1 cellular context compared by ENCODE assay signal in genomic region chr1:93846929-93847810, GRCh38.
A peak's percentile ranks its signal among the peaks of the same experiment; 100 is the strongest.
TF ChIP-seq lines count a peak whose summit lies in the region.

No MANE protein-coding gene starts in this region.

TF ChIP-seq in K562, 482 proteins besides CTCF, POLR2A, EP300 and RAD21 (continued from another document and continues in another):
- peak; percentile 90 for TF ChIP-seq ZBTB40 (IDR thresholded peaks at IDR 0.05)
- no peak; the same call in 1 of the 2 replicates for TF ChIP-seq ZBTB40 (CRISPR knock-in tag; IDR thresholded peaks at IDR 0.05)
- TF ChIP-seq SIRT6 (IDR thresholded peaks at IDR 0.05; ENCODE audit: low read depth, low read length), result no peak
- no peak for TF ChIP-seq PCBP2 (IDR thresholded peaks at IDR 0.05; ENCODE audit: low read depth, low read length, poor library complexity, severe bottlenecking)
- peak; percentile 35; the same call in 1 of the 2 replicates for TF ChIP-seq JUND (IDR thresholded peaks at IDR 0.05; ENCODE audit: borderline replicate concordance, low read depth, low read length)
- TF ChIP-seq JUND (tag; IDR thresholded peaks at IDR 0.05; ENCODE audit: borderline replicate concordance, low read depth, low read length), result peak; percentile 25; the same call in 1 of the 3 replicates
- peak; percentile 20; the same call in 1 of the 2 replicates for TF ChIP-seq SMARCA4 (IDR thresholded peaks at IDR 0.05)
- TF ChIP-seq BDP1 (IDR thresholded peaks at IDR 0.05; ENCODE audit: insufficient read depth, insufficient read length), result peak; percentile 87
- no peak for TF ChIP-seq SMARCE1 (IDR thresholded peaks at IDR 0.05)
- TF ChIP-seq ZNF57 (CRISPR knock-in tag; IDR thresholded peaks at IDR 0.05), result no peak
- TF ChIP-seq ARID3A (IDR thresholded peaks at IDR 0.05; ENCODE audit: borderline replicate concordance, low read depth, low read length), result no peak
- TF ChIP-seq LCOR (CRISPR knock-in tag; IDR thresholded peaks at IDR 0.05), result peak; percentile 40; the same call in 1 of the 2 replicates
- TF ChIP-seq SUPT5H (IDR thresholded peaks at IDR 0.05), result no peak
- no peak; the same call in 1 of the 2 replicates for TF ChIP-seq ATF2 (CRISPR knock-in tag; IDR thresholded peaks at IDR 0.05)
- TF ChIP-seq ZNF217 (CRISPR knock-in tag; IDR thresholded peaks at IDR 0.05), result no peak
- TF ChIP-seq HNRNPL (IDR thresholded peaks at IDR 0.05; ENCODE audit: low read depth, low read length), result peak; percentile 88
- TF ChIP-seq HNRNPLL (IDR thresholded peaks at IDR 0.05; ENCODE audit: low read depth, low read length, poor library complexity, severe bottlenecking), result no peak
- no peak for TF ChIP-seq ZC3H11A (IDR thresholded peaks at IDR 0.05; ENCODE audit: low read depth, low read length)
- peak; percentile 88; the same call in 1 of the 2 replicates for TF ChIP-seq RNF2 (IDR thresholded peaks at IDR 0.05)
- no peak for TF ChIP-seq ZBTB49 (CRISPR knock-in tag; IDR thresholded peaks at IDR 0.05; ENCODE audit: borderline replicate concordance)
- peak; percentile 46 for TF ChIP-seq CTCFL (IDR thresholded peaks at IDR 0.05; ENCODE audit: borderline replicate concordance, insufficient read depth, low read depth, low read length, poor library complexity, severe bottlenecking)
- TF ChIP-seq PRDM10 (IDR thresholded peaks at IDR 0.05; ENCODE audit: partially characterized antibody), result no peak
- TF ChIP-seq ZNF23 (CRISPR knock-in tag; IDR thresholded peaks at IDR 0.05), result no peak
- no peak for TF ChIP-seq SIX5 (IDR thresholded peaks at IDR 0.05; ENCODE audit: borderline replicate concordance in 1 of 2, insufficient read depth in 1 of 2, low read depth in 1 of 2, low read length in 2 of 2)
- TF ChIP-seq SLC30A9 (CRISPR knock-in tag; IDR thresholded peaks at IDR 0.05), result no peak
- TF ChIP-seq NCOA1 (IDR thresholded peaks at IDR 0.05; ENCODE audit: low read depth), result no peak
- TF ChIP-seq KLF1 (tag; IDR thresholded peaks at IDR 0.05), result 0 out of 2 replicates have a peak, but pooled peaks have one; percentile 23
- peak; percentile 61 for TF ChIP-seq MAX (CRISPR knock-in tag; IDR thresholded peaks at IDR 0.05)
- TF ChIP-seq RFX7 (CRISPR knock-in tag; IDR thresholded peaks at IDR 0.05), result no peak
- no peak for TF ChIP-seq ZNF79 (CRISPR knock-in tag; IDR thresholded peaks at IDR 0.05; ENCODE audit: low read depth)
- no peak for TF ChIP-seq ZNF449 (CRISPR knock-in tag; IDR thresholded peaks at IDR 0.05)
- TF ChIP-seq ZNF12 (CRISPR knock-in tag; IDR thresholded peaks at IDR 0.05), result 0 out of 2 replicates have a peak, but pooled peaks have one; percentile 12
- TF ChIP-seq CCAR2 (IDR thresholded peaks at IDR 0.05; ENCODE audit: low read depth, low read length), result no peak
- TF ChIP-seq SMC3 (conservative IDR thresholded peaks at IDR 0.05; ENCODE audit: insufficient read depth, low read depth, low read length), result no peak
